Comparison of ENCODE assay signal across 9 cellular contexts in genomic region chr4:16083217-16084191, GRCh38. TPM values are rescaled to one million over a fixed set of nuclear protein-coding genes. Genes with fewer than 3 reads are reported as not detected.
DNase-seq lines count a peak whose midpoint lies in the region; ATAC-seq and TF ChIP-seq lines count a peak whose summit lies in the region.
"Had no signal": no experiment of that assay in that cellular context is flagged by ENCODE, and none has a peak within 500 bp of the region (broad histone marks: within the 10 kb centered on the region; RNA-seq: fewer than 3 reads in every experiment).

Gene PROM1 (minus strand): TSS chr4:16084023. CDS start chr4:16075906, 8,117 bp downstream.

- peaks cover 1% of the 10 kb centered on the region for H3K9me3 Mint-ChIP-seq in activated naive CD4-positive, alpha-beta T cell treated with anti-CD3 and anti-CD28 coated beads for 36 hours

- H3K4me3 ChIP-seq in astrocyte of the cerebellum (ENCODE audit: low read depth, low read length) (peak within 1 kb of the TSS; percentile 39), kidney epithelial cell (ENCODE audit: low read depth, low read length) (peak within 1 kb of the TSS; percentile 59)

- in situ Hi-C loops in astrocyte of the cerebellum (cut with HindIII; ENCODE audit: low sequenced_read_pairs) = no loop called here
- in situ Hi-C loops in G401 (cut with HindIII; ENCODE audit: low sequenced_read_pairs) = no loop called here

- peaks cover 74% of the 10 kb centered on the region for H3K27me3 Mint-ChIP-seq in activated naive CD4-positive, alpha-beta T cell treated with anti-CD3 and anti-CD28 coated beads for 36 hours (ENCODE audit: low read depth)

- H3K27me3 ChIP-seq in kidney epithelial cell (ENCODE audit: control insufficient read depth, insufficient read depth, low read length) = peaks cover 15% of the 10 kb centered on the region

- no peak within 1 kb of the TSS for H3K27ac Mint-ChIP-seq in activated naive CD4-positive, alpha-beta T cell treated with anti-CD3 and anti-CD28 coated beads for 36 hours

- TF ChIP-seq POLR2A in GM18505 (IDR thresholded peaks at IDR 0.05; ENCODE audit: borderline replicate concordance, extremely low read depth, insufficient read depth, insufficient read length) = no peak

- intact Hi-C loops in activated naive CD4-positive, alpha-beta T cell treated with anti-CD3 and anti-CD28 coated beads for 36 hours (cut with micrococcal nuclease) = loop anchor here (5.0 kb wide), 1 partner anchor 179 kb away; no protein-coding TSS in a partner anchor

- no peak for ATAC-seq in GM18505 (IDR thresholded peaks at IDR 0.05; ENCODE audit: unreplicated experiment)

- H3K36me3 ChIP-seq in kidney epithelial cell (ENCODE audit: control insufficient read depth, insufficient read depth, low read length) = no peaks in the 10 kb centered on the region

- H3K4me3 Mint-ChIP-seq in activated naive CD4-positive, alpha-beta T cell treated with anti-CD3 and anti-CD28 coated beads for 36 hours = peak within 1 kb of the TSS; percentile 60

- no peak for TF ChIP-seq CTCF in astrocyte of the cerebellum (IDR thresholded peaks at IDR 0.05; ENCODE audit: low read depth, low read length, missing control alignments)
- no peak for TF ChIP-seq CTCF in kidney epithelial cell (IDR thresholded peaks at IDR 0.05; ENCODE audit: insufficient read depth, low read length, poor library complexity, severe bottlenecking)

- CTCF ChIA-PET in activated naive CD4-positive, alpha-beta T cell treated with anti-CD3 and anti-CD28 coated beads for 36 hours (lab: Charles Lee) = interaction anchor here (0.9 to 1.2 kb wide), 4 partner anchors 10 to 200 kb away, joined by 3 read pairs; no protein-coding TSS in a partner anchor

- H3K36me3 Mint-ChIP-seq in activated naive CD4-positive, alpha-beta T cell treated with anti-CD3 and anti-CD28 coated beads for 36 hours (ENCODE audit: low read depth) = no peaks in the 10 kb centered on the region

- peak; percentile 25 for DNase-seq in activated naive CD4-positive, alpha-beta T cell treated with anti-CD3 and anti-CD28 coated beads for 36 hours
- no peak for DNase-seq in activated naive CD4-positive, alpha-beta T cell (lab: John Stamatoyannopoulos, UW)
- DNase-seq in astrocyte of the cerebellum (ENCODE audit: low read depth) (no peak), kidney epithelial cell (ENCODE audit: low read depth) (no peak), G401 (ENCODE audit: low spot score) (no peak), T1000 (lab: John Stamatoyannopoulos, UW) (no peak)
- DNase-seq in stimulated activated CD4-positive, alpha-beta T cell treated with anti-CD3 and anti-CD28 coated beads, Interleukin-1b, Interleukin-23, amount 100 ng/mL, for 48 hours = peak; percentile 15

- H3K4me1 Mint-ChIP-seq in activated naive CD4-positive, alpha-beta T cell treated with anti-CD3 and anti-CD28 coated beads for 36 hours (ENCODE audit: low read depth) = peaks cover 22% of the 10 kb centered on the region

RNA-seq across cellular contexts. Expression of gene PROM1, which starts in this region (rescaled TPM):
- under 1 TPM; 0.05 to 0.10 TPM for total RNA-seq in activated naive CD4-positive, alpha-beta T cell treated with anti-CD3 and anti-CD28 coated beads for 36 hours
- total RNA-seq in kidney epithelial cell = 69.0 and 74.8 TPM in 2 replicates
- 0.37 and 6.0 TPM in 2 replicates for total RNA-seq in G401 (2014; rRNA removed; shearing (Covaris generic))
- total RNA-seq: T-helper 1 cell treated with Interleukin-12 subunit alpha and Interleukin-12 subunit beta and Interleukin-4 antibody, amounts not matched to agents 30 ng/mL and 1 ng/mL, for 36 hours had no signal

Comparison
In these comparisons a context has a peak if more than half of its experiments do, and no peak if none do; other contexts are left out.
1. Peak in DNase-seq in activated naive CD4-positive, alpha-beta T cell treated with anti-CD3 and anti-CD28 coated beads for 36 hours; RNA of the gene not detected or under 1 TPM.